ENCODE assay signal across 16 cellular contexts in genomic region chr9:89226076-89226475, GRCh38. TPM values are rescaled to one million over a fixed set of nuclear protein-coding genes. Genes with fewer than 3 reads are reported as not detected.
DNase-seq lines count a peak whose midpoint lies in the region; ATAC-seq and TF ChIP-seq lines count a peak whose summit lies in the region.
"Had no signal": no experiment of that assay in that cellular context is flagged by ENCODE, and none has a peak within 500 bp of the region (broad histone marks: within the 10 kb centered on the region; RNA-seq: fewer than 3 reads in every experiment).

No MANE protein-coding gene starts in this region.

- H3K79me2 ChIP-seq in SK-N-SH (ENCODE audit: insufficient read depth), result no peaks in the 10 kb centered on the region

- DNase-seq in G401 (ENCODE audit: low spot score), result peak; percentile 41
- DNase-seq in SK-N-SH, result peak; percentile 72
- peak; percentile 20 for DNase-seq in fibroblast of villous mesenchyme (ENCODE audit: low read depth)
- DNase-seq in mesothelial cell of epicardium (ENCODE audit: low spot score in 2 of 2, unreplicated experiment in 2 of 2), result no peak
- no peak for DNase-seq in GM20000 (ENCODE audit: low spot score)
- no peak for DNase-seq in left lobe of liver (ENCODE audit: low spot score)
- DNase-seq in KBM-7, result no peak
- no peak for DNase-seq in ascending aorta (ENCODE audit: low spot score in 2 of 2)
- DNase-seq: activated CD4-positive, alpha-beta T cell treated with anti-CD3 and anti-CD28 coated beads for 48 hours; effector CD8-positive, alpha-beta T cell; kidney; NCI-H524 had no signal

- peak overlapping the region; percentile 79 for H3K27ac Mint-ChIP-seq in mesothelial cell of epicardium

- TF ChIP-seq EP300 in SK-N-SH (IDR thresholded peaks at IDR 0.05; ENCODE audit: borderline replicate concordance in 1 of 2, low read depth in 1 of 2, low read length in 1 of 2), result no peak

- H3K9me3 Mint-ChIP-seq in mesothelial cell of epicardium, result no peaks in the 10 kb centered on the region

- no peak overlapping the region for H3K4me3 Mint-ChIP-seq in mesothelial cell of epicardium

- POLR2A ChIA-PET in SK-N-SH (lab: Yijun Ruan, JAX), result no interaction called here

- no peak for TF ChIP-seq RAD21 in SK-N-SH (IDR thresholded peaks at IDR 0.05; ENCODE audit: low read length)

- 34% methylated on average over 2 of the region's 3 CpGs for whole genome bisulfite sequencing in SK-N-SH (ENCODE audit: low lambda C conversion rate)

- H3K36me3 Mint-ChIP-seq in mesothelial cell of epicardium, result no peaks in the 10 kb centered on the region

- peaks cover 13% of the 10 kb centered on the region for H3K27me3 Mint-ChIP-seq in mesothelial cell of epicardium (ENCODE audit: low read depth)

- H3K4me1 ChIP-seq in SK-N-SH (ENCODE audit: control insufficient read depth in 1 of 2, insufficient read depth in 2 of 2, low read depth in 1 of 2, low read length in 1 of 2), result peaks cover 0 to 14% of the 10 kb centered on the region in 2 experiments; a peak in 1 of 4 replicates
- no peaks in the 10 kb centered on the region for H3K4me1 ChIP-seq in ascending aorta

- H3F3A ChIP-seq in SK-N-SH (replicated peaks; ENCODE audit: insufficient read depth), result no peaks in the 10 kb centered on the region

- H3K27me3 ChIP-seq in SK-N-SH (ENCODE audit: insufficient read depth) (no peaks in the 10 kb centered on the region), ascending aorta (no peaks in the 10 kb centered on the region)
- H3K27me3 ChIP-seq: BLaER1, ovary had no signal

- H3K36me3 ChIP-seq in SK-N-SH (replicated peaks in 1 of 2; ENCODE audit: control insufficient read depth in 1 of 2, insufficient read depth in 2 of 2, low read length in 1 of 2), result no peaks in the 10 kb centered on the region
- no peaks in the 10 kb centered on the region for H3K36me3 ChIP-seq in ascending aorta
- H3K36me3 ChIP-seq: BLaER1, ovary, thoracic aorta had no signal

- H3K4me2 ChIP-seq in SK-N-SH, result no peak overlapping the region
- H3K4me2 ChIP-seq: BLaER1, KMS-11 had no signal

- H2AFZ ChIP-seq in SK-N-SH (ENCODE audit: low read depth), result no peak overlapping the region

- no peaks in the 10 kb centered on the region for H4K20me1 ChIP-seq in SK-N-SH (ENCODE audit: insufficient read depth)
- H4K20me1 ChIP-seq: BLaER1 had no signal

- H3K27ac ChIP-seq in SK-N-SH (ENCODE audit: low read depth in 2 of 2, low read length in 1 of 2) (no peak overlapping the region), ascending aorta (no peak overlapping the region)
- H3K27ac ChIP-seq: BLaER1, KMS-11, ovary, thoracic aorta had no signal

- H3K4me1 Mint-ChIP-seq in mesothelial cell of epicardium, result peaks cover 13% of the 10 kb centered on the region

- H3K9me2 ChIP-seq in SK-N-SH, result no peaks in the 10 kb centered on the region

- in situ Hi-C loops in G401 (cut with HindIII; ENCODE audit: low sequenced_read_pairs) (no loop called here), KBM-7 (cut with MboI; ENCODE audit: low pct_unique_long_range_greater_than_20kb, low sequenced_read_pairs) (no loop called here)

- H3K9ac ChIP-seq in SK-N-SH, result no peak overlapping the region
- H3K9ac ChIP-seq: BLaER1, KMS-11 had no signal

- ATAC-seq in left lobe of liver, result no peak

- TF ChIP-seq CTCF in SK-N-SH (IDR thresholded peaks at IDR 0.05), result no peak
- TF ChIP-seq CTCF in fibroblast of villous mesenchyme (IDR thresholded peaks at IDR 0.05; ENCODE audit: insufficient read depth, low read depth, low read length), result no peak
- TF ChIP-seq CTCF in mesothelial cell of epicardium (IDR thresholded peaks at IDR 0.05; ENCODE audit: unreplicated experiment), result no peak
- no peak for TF ChIP-seq CTCF in GM20000 (IDR thresholded peaks at IDR 0.05; ENCODE audit: extremely low read depth, missing control alignments)
- TF ChIP-seq CTCF in ascending aorta (IDR thresholded peaks at IDR 0.05), result no peak

- CTCF ChIA-PET in SK-N-SH (lab: Yijun Ruan, JAX), result interaction anchor here (1.0 kb wide), 1 partner anchor 52 kb away, joined by 4 read pairs; no protein-coding TSS in a partner anchor

- intact Hi-C loops in ascending aorta (cut with DNase I), result no loop called here

- H3K9me3 ChIP-seq in SK-N-SH (no peaks in the 10 kb centered on the region), ascending aorta (peaks cover 0 to 4% of the 10 kb centered on the region in 2 donors)
- H3K9me3 ChIP-seq: BLaER1, ovary had no signal

- H3K4me3 ChIP-seq in SK-N-SH (ENCODE audit: low read depth in 2 of 2, low read length in 1 of 2) (no peak overlapping the region), fibroblast of villous mesenchyme (ENCODE audit: low read depth, low read length) (no peak overlapping the region), ascending aorta (no peak overlapping the region)
- H3K4me3 ChIP-seq: BLaER1, ovary, thoracic aorta had no signal

TF ChIP-seq in SK-N-SH, 30 proteins besides CTCF, POLR2A, EP300 and RAD21:
- TF ChIP-seq MXI1 (IDR thresholded peaks at IDR 0.05; ENCODE audit: low read depth, low read length), result 0 out of 2 replicates have a peak, but pooled peaks have one; percentile 34
- TF ChIP-seq REST (IDR thresholded peaks at IDR 0.05; ENCODE audit: low read depth, low read length), result no peak

RNA-seq across cellular contexts. Expression of gene SHC3, which starts 47.5 kb away (rescaled TPM):
- not detected in 2 replicates for total RNA-seq in G401 (2014; rRNA removed; shearing (Covaris generic))
- polyA plus RNA-seq in SK-N-SH (2012; rRNA removed), result 3.2 and 4.7 TPM in 2 replicates
- 2.8 and 3.7 TPM in 2 replicates for polyA plus RNA-seq in SK-N-SH (2012; cell fraction: cytosol; rRNA removed)
- polyA plus RNA-seq in SK-N-SH (2012; cell fraction: nucleus; rRNA removed), result 8.0 and 9.2 TPM in 2 replicates
- total RNA-seq in fibroblast of villous mesenchyme, result 7.4 and 11.7 TPM in 2 replicates
- total RNA-seq in mesothelial cell of epicardium, result 2.1 to 2.9 TPM (median 2.1 TPM) in 3 replicates
- 0.10 TPM for total RNA-seq in left lobe of liver
- 0.85 TPM for total RNA-seq in ascending aorta

Comparison
In these comparisons a context has a peak if more than half of its experiments do, and no peak if none do; other contexts are left out.
1. DNase-seq: peak in G401 (single experiment), SK-N-SH (single experiment) and fibroblast of villous mesenchyme (single experiment); none in mesothelial cell of epicardium (0 of 2), GM20000 (single experiment), left lobe of liver (single experiment), KBM-7 (single experiment) and ascending aorta (0 of 2).